8 cellular contexts compared by ENCODE assay signal in genomic region chr6:57316581-57317059, GRCh38. TPM values are rescaled to one million over a fixed set of nuclear protein-coding genes. Genes with fewer than 3 reads are reported as not detected.
A peak's percentile ranks its signal among the peaks of the same experiment; 100 is the strongest.
DNase-seq lines count a peak whose midpoint lies in the region; ATAC-seq and TF ChIP-seq lines count a peak whose summit lies in the region.

No MANE protein-coding gene starts in this region.

- WGBS in right cardiac atrium, result under 1% methylated on average over 26 of the region's 26 CpGs
- 0% methylated on average over 26 of the region's 26 CpGs for WGBS in aorta, 2 donors

- H3K4me1 ChIP-seq in right cardiac atrium (ENCODE audit: control insufficient read depth, insufficient read depth, low read length) (peaks cover 6% of the 10 kb centered on the region), aorta (ENCODE audit: control insufficient read depth in 1 of 2, insufficient read depth in 2 of 2, low read length in 2 of 2) (no peaks in the 10 kb centered on the region)

- H3K9me3 ChIP-seq in right cardiac atrium (ENCODE audit: control insufficient read depth, low read length), result no peaks in the 10 kb centered on the region
- no peaks in the 10 kb centered on the region for H3K9me3 ChIP-seq in aorta (ENCODE audit: control insufficient read depth, low read length)

- peak; percentile 90 for ATAC-seq in HG02678 (IDR thresholded peaks at IDR 0.05; ENCODE audit: unreplicated experiment)
- peak; percentile 94 to 97 for ATAC-seq in right cardiac atrium
- ATAC-seq in aorta (ENCODE audit: low FRiP score), result peak; percentile 95

- peak; percentile 62; the same call in 1 of the 2 replicates for TF ChIP-seq CTCF in GM12875 (IDR thresholded peaks at IDR 0.05; ENCODE audit: borderline replicate concordance, insufficient read depth, low read depth, low read length)

- intact Hi-C loops in right cardiac atrium (cut with DNase I), result loop anchor here in 3 of 4 donors (2.0 to 10.0 kb wide), 5 partner anchors 92 to 414 kb away; partner anchors contain the start of genes BAG2 (in 2 of the 3) and RAB23 (in 1 of the 3)
- intact Hi-C loops in aorta (cut with DNase I), result loop anchor here (1.0 to 10.0 kb wide), 11 partner anchors 48 to 412 kb away; partner anchors contain the start of genes BAG2 (in 2 of the 2), BEND6 (in 1 of the 2), KIAA1586 (in 1 of the 2) and RAB23 (in 1 of the 2)

- DNase-seq in NCI-H1105 treated with DMSO at 0.1 percent for 48 hours (lab: John Stamatoyannopoulos, UW), result peak; percentile 89
- peak; percentile 71 for DNase-seq in T follicular helper cell (ENCODE audit: low read depth)
- DNase-seq in right cardiac atrium, result peak; percentile 80 to 91 (median 84)
- DNase-seq in putamen (ENCODE audit: low spot score), result peak; percentile 91
- DNase-seq in aorta, result peak; percentile 87 to 92

- H3K4me3 ChIP-seq in GM12875 (ENCODE audit: low read depth, low read length) (peak overlapping the region; percentile 53), right cardiac atrium (ENCODE audit: low read length) (peak overlapping the region; percentile 96), aorta (ENCODE audit: low read length in 2 of 2) (peak overlapping the region; percentile 74 to 84)

- H3K27me3 ChIP-seq in right cardiac atrium (ENCODE audit: control insufficient read depth, insufficient read depth) (no peaks in the 10 kb centered on the region), aorta (ENCODE audit: control insufficient read depth in 1 of 2, insufficient read depth in 2 of 2, low read length in 1 of 2) (no peaks in the 10 kb centered on the region)

- H3K27ac ChIP-seq in angular gyrus (ENCODE audit: low read depth, low read length) (peak overlapping the region; percentile 62), right cardiac atrium (ENCODE audit: low read length) (peak overlapping the region; percentile 72), aorta (ENCODE audit: low read depth in 1 of 2, low read length in 2 of 2) (no peak overlapping the region)

- no peaks in the 10 kb centered on the region for H3K36me3 ChIP-seq in aorta (ENCODE audit: control insufficient read depth in 1 of 2, insufficient read depth in 2 of 2, low read length in 1 of 2)

RNA-seq across cellular contexts. Expression of gene PRIM2, which starts 0.8 kb away (rescaled TPM):
- total RNA-seq in right cardiac atrium (1 to 10 TPM; 4.1 to 6.7 (median 5.4) TPM), aorta (10 to 100 TPM in 1 of 2 donors, 1 to 10 TPM in 1; 9.3 to 12.3 TPM)
- polyA plus RNA-seq in right cardiac atrium (3.1 TPM), aorta (1 to 10 TPM; 2.8 to 4.9 TPM)

Comparison
In these comparisons a context has a peak if more than half of its experiments do, and no peak if none do; other contexts are left out.
1. H3K27ac ChIP-seq: peak in angular gyrus (single experiment) and right cardiac atrium (single experiment); none in aorta (0 of 2).
2. Peak in every context shown above with its lines, with median percentiles within 50 percentile points of each other: H3K4me3 ChIP-seq, ATAC-seq and DNase-seq.